In the genomic region with DNA sequence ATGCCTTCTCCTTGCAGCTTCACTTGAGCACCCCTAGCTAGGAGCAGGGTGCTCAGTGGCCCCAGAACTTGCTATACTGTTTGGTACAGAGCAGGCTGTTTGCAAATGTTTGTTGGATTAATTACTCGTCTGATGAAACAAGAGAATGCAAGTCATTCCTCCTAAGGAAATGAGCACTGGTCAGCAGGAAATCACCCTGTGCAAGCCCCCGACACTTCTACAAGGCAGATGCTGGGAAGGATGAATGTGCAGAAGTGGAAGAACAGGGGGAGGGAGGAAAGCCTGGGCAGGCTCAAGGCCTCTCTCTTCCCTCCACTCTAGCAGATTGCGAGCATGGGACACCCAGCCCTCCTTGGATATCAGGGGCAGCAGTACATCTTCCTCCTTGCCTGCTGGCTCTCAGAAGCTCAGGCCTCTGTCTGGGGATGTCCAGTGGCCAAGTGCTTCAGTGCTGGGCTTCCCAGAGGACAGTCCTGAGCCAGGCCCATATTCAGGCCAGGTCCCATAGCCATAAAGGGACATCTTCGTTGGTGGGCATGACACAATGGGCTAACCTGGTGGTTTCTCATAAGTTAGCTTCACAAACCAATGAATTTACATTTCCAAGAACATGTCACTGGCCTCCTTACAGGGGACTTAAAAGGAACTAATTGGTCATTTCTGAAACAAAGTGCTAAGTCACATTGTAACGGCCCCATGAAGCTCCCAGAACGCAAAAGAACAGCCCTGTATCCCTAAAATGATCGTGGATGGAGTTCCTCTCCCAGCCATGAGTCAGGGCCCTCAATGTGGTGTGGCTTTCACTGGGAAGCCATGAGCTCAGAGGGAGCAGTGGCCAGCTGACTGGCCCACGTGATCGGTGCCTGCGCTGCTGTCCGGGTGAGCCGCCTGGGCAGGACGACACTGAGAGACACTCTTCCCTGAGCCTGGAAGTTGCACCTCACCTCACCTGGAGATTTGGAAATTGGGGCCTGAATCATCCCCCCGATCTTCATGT, we compare ENCODE assay signal across 2 cellular contexts.
TF ChIP-seq lines count a peak whose summit lies in the region.

No MANE protein-coding gene starts in this region.

TF ChIP-seq in IMR-90, 13 proteins besides CTCF, POLR2A, EP300 and RAD21:
- TF ChIP-seq MAFK (IDR thresholded peaks at IDR 0.05; ENCODE audit: low read depth, low read length), result no peak
- TF ChIP-seq, protein P1, sequence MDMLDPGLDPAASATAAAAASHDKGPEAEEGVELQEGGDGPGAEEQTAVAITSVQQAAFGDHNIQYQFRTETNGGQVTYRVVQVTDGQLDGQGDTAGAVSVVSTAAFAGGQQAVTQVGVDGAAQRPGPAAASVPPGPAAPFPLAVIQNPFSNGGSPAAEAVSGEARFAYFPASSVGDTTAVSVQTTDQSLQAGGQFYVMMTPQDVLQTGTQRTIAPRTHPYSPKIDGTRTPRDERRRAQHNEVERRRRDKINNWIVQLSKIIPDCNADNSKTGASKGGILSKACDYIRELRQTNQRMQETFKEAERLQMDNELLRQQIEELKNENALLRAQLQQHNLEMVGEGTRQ (IDR thresholded peaks at IDR 0.05; ENCODE audit: low read depth, low read length), result peak; percentile 66; the same call in 1 of the 2 replicates
- no peak for TF ChIP-seq RFX5 (IDR thresholded peaks at IDR 0.05; ENCODE audit: low read depth, low read length)
- TF ChIP-seq BHLHE40 (IDR thresholded peaks at IDR 0.05; ENCODE audit: low read depth, low read length), result no peak
- TF ChIP-seq RCOR1 (IDR thresholded peaks at IDR 0.05; ENCODE audit: insufficient replicate concordance, low read length), result no peak
- TF ChIP-seq NFE2L2 (IDR thresholded peaks at IDR 0.05; ENCODE audit: low read depth, low read length), result peak; percentile 47; the same call in 1 of the 2 replicates

TF ChIP-seq in H1, 55 proteins besides CTCF, POLR2A, EP300 and RAD21:
- TF ChIP-seq SAP30 (IDR thresholded peaks at IDR 0.05; ENCODE audit: insufficient read depth, insufficient replicate concordance, low read length), result no peak
